8 cellular contexts compared by ENCODE assay signal in the genomic region with DNA sequence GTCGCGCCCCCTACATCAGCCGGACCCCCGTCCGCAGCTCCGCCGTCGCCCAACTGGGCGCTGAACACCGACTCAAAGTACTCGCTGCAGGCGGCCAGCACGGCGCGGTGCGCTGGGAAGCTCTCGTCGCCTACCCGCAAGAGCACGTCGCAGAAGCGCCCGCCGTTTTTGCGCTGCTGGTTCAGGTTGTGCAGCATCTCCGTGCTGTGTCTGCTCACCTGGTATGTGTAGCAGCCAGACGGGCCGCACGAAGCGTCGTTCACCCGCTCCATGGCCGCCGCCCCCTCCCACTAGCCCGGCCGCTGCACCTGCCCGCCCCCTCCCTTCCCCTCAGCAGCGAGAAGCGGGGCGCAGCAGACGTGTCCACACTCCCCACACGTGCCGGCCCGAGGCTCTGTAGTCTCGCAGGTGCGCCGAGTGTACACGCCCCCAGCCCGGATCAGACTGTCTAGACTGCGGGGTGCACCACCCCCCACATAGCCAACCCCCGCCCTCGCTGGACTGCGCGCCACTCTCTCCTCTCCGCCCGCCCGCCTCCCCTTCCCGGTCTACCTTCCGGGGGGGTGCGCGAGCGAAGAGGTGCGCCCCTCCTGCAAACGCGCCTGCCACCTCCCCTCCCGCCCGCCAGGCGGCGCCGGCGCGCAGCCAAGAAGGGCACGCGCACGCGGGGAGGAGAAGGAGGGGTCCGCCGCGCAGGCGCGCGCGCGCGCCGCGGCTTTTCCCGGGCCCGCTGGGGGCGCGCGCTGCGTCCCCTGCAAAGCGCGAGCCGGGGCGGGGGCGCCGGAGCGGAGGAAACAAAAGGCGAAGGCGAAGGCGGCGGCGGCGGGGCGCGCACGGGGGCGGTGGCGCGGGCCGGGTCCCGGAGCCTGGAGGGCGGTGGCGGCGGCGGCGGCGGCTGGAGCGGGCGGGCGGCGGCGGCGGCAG. TPM values are rescaled to one million over a fixed set of nuclear protein-coding genes. Genes with fewer than 3 reads are reported as not detected.
A peak's percentile ranks its signal among the peaks of the same experiment; 100 is the strongest.
DNase-seq lines count a peak whose midpoint lies in the region; ATAC-seq lines count a peak whose summit lies in the region.

No MANE protein-coding gene starts in this region.

- ATAC-seq in GM19324 (IDR thresholded peaks at IDR 0.05; ENCODE audit: low FRiP score, unreplicated experiment): peak; percentile 56

- H3K4me1 ChIP-seq in BLaER1: peaks cover 57% of the 10 kb centered on the region
- H3K4me1 ChIP-seq in NT2/D1 (ENCODE audit: insufficient read depth, insufficient read length): peaks cover 17% of the 10 kb centered on the region
- peaks cover 51% of the 10 kb centered on the region for H3K4me1 ChIP-seq in mononuclear cell (ENCODE audit: insufficient read depth, low read length)

- H3K9me3 ChIP-seq in BLaER1 (no peaks in the 10 kb centered on the region), NT2/D1 (ENCODE audit: insufficient read depth, low read length) (no peaks in the 10 kb centered on the region), mononuclear cell (ENCODE audit: low read depth, low read length) (no peaks in the 10 kb centered on the region)

- H3K9ac ChIP-seq in BLaER1 (peak overlapping the region; percentile 98), NT2/D1 (ENCODE audit: insufficient read length, low read depth) (peak overlapping the region; percentile 76)

- H3K4me3 ChIP-seq in BLaER1 (peak overlapping the region; percentile 79), NT2/D1 (ENCODE audit: insufficient read length, low read depth) (peak overlapping the region; percentile 50), mononuclear cell (ENCODE audit: low read length) (peak overlapping the region; percentile 46)

- peak overlapping the region; percentile 98 for H3K27ac ChIP-seq in BLaER1

- H3K27me3 ChIP-seq in BLaER1: no peaks in the 10 kb centered on the region
- no peaks in the 10 kb centered on the region for H3K27me3 ChIP-seq in NT2/D1 (ENCODE audit: insufficient read depth, insufficient read length)
- no peaks in the 10 kb centered on the region for H3K27me3 ChIP-seq in mononuclear cell (ENCODE audit: insufficient read depth, low read length)

- H4K20me1 ChIP-seq in BLaER1: peaks cover 51% of the 10 kb centered on the region

- DNase-seq in HT1080 (ENCODE audit: low read depth): peak; percentile 66
- no peak for DNase-seq in NT2/D1 (ENCODE audit: low read depth, low spot score)
- DNase-seq in activated CD8-positive, alpha-beta memory T cell treated with anti-CD3 and anti-CD28 coated beads, Interleukin-2, amount 50 U/mL, for 48 hours: peak; percentile 95
- DNase-seq in epidermal melanocyte (ENCODE audit: insufficient read length, low spot score): peak; percentile 93
- peak; percentile 82 to 89 for DNase-seq in stimulated activated CD8-positive, alpha-beta memory T cell treated with anti-CD3 and anti-CD28 coated beads, Interleukin-2, amount 100 ng/mL, for 48 hours (ENCODE audit: low read depth in 2 of 2)

- peaks cover 32% of the 10 kb centered on the region for H3K36me3 ChIP-seq in BLaER1
- H3K36me3 ChIP-seq in NT2/D1 (ENCODE audit: insufficient read depth, insufficient read length, low read length): peaks cover 50% of the 10 kb centered on the region

- peak overlapping the region; percentile 99 for H3K4me2 ChIP-seq in BLaER1

RNA-seq across cellular contexts. Expression of gene PATZ1, which starts 0.6 kb away (rescaled TPM):
- total RNA-seq in HT1080 (2014; rRNA removed; shearing (Covaris generic)): 15.3 and 17.8 TPM in 2 replicates
- 11.7 and 12.7 TPM in 2 replicates for polyA plus RNA-seq in HT1080 (2015; cell fraction: cytosol; rRNA removed)
- polyA plus RNA-seq in HT1080 (2015; cell fraction: nucleus; rRNA removed): 20.8 TPM in 2 replicates
- total RNA-seq in mononuclear cell: 44.3 TPM

RNA-seq across cellular contexts. Expression of gene PIK3IP1, which starts 53.3 kb away (rescaled TPM):
- 1.1 and 1.3 TPM in 2 replicates for total RNA-seq in HT1080 (2014; rRNA removed; shearing (Covaris generic))
- polyA plus RNA-seq in HT1080 (2015; cell fraction: cytosol; rRNA removed): 1.7 and 2.5 TPM in 2 replicates
- polyA plus RNA-seq in HT1080 (2015; cell fraction: nucleus; rRNA removed): 6.1 and 9.4 TPM in 2 replicates
- total RNA-seq in mononuclear cell: 608 TPM

RNA-seq across cellular contexts. Expression of gene DRG1, which starts 53.8 kb away (rescaled TPM):
- total RNA-seq in HT1080 (2014; rRNA removed; shearing (Covaris generic)): 77.4 and 78.5 TPM in 2 replicates
- polyA plus RNA-seq in HT1080 (2015; cell fraction: cytosol; rRNA removed): 59.5 and 61.0 TPM in 2 replicates
- polyA plus RNA-seq in HT1080 (2015; cell fraction: nucleus; rRNA removed): 56.7 TPM in 2 replicates
- total RNA-seq in mononuclear cell: 48.1 TPM

Comparison
In these comparisons a context has a peak if more than half of its experiments do, and no peak if none do; other contexts are left out.
1. RNA of gene PIK3IP1, which starts 53.3 kb away (total RNA-seq): 608 TPM in mononuclear cell (single experiment); 1.1 to 1.3 TPM in HT1080; every median in the first group is over 100 times any median in the second.
2. Peak in every context shown above with its lines, with median percentiles within 50 percentile points of each other: H3K4me3 ChIP-seq.